ENCODE assay signal across 1 cellular context in the genomic region with DNA sequence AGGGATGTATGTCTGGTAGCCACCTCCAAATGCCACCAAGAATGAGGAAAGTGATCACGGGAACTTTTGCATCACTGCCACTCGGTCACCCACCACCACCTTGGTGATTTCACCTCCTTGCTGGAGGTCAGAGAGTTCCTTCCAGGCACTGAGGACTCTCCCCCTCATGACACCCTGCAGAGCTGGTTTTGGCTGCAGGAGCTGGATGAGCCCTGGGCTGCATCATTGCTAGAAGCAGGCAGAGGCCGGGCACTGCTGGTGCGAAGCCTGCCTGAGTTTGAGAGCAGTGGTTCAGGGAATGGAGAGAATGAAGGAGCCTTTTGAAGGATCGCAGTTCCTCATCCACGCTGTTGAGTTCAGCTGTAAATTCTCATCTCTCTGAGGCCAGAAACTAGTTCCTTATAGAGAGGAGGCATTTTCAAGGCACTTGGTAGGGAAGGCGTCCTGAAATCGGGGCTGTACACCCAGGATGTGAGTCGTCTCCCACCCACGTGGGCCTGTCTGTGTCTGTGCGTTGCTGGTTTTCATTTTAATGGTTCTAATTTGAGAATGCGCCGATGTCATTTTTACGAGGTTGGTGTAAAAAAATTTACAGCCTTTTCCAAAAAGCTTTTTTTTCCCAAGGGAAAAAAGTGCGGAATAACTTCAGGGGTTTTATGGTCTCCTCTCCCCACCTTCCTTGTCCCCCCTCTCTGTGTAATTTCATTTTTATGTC.
TF ChIP-seq lines count a peak whose summit lies in the region.

No MANE protein-coding gene starts in this region.

TF ChIP-seq in GM23338, 12 proteins besides CTCF, POLR2A, EP300 and RAD21 (continued from another document):
- TF ChIP-seq EZH2 (IDR thresholded peaks at IDR 0.05; ENCODE audit: low read depth, unreplicated experiment) (no peak), ZNF331 (CRISPR knock-in tag; IDR thresholded peaks at IDR 0.05; ENCODE audit: low read depth) (no peak), ZNF114 (CRISPR knock-in tag; IDR thresholded peaks at IDR 0.05) (no peak), CREB1 (CRISPR knock-in tag; IDR thresholded peaks at IDR 0.05; ENCODE audit: low read depth) (no peak)
- TF ChIP-seq, protein P1, sequence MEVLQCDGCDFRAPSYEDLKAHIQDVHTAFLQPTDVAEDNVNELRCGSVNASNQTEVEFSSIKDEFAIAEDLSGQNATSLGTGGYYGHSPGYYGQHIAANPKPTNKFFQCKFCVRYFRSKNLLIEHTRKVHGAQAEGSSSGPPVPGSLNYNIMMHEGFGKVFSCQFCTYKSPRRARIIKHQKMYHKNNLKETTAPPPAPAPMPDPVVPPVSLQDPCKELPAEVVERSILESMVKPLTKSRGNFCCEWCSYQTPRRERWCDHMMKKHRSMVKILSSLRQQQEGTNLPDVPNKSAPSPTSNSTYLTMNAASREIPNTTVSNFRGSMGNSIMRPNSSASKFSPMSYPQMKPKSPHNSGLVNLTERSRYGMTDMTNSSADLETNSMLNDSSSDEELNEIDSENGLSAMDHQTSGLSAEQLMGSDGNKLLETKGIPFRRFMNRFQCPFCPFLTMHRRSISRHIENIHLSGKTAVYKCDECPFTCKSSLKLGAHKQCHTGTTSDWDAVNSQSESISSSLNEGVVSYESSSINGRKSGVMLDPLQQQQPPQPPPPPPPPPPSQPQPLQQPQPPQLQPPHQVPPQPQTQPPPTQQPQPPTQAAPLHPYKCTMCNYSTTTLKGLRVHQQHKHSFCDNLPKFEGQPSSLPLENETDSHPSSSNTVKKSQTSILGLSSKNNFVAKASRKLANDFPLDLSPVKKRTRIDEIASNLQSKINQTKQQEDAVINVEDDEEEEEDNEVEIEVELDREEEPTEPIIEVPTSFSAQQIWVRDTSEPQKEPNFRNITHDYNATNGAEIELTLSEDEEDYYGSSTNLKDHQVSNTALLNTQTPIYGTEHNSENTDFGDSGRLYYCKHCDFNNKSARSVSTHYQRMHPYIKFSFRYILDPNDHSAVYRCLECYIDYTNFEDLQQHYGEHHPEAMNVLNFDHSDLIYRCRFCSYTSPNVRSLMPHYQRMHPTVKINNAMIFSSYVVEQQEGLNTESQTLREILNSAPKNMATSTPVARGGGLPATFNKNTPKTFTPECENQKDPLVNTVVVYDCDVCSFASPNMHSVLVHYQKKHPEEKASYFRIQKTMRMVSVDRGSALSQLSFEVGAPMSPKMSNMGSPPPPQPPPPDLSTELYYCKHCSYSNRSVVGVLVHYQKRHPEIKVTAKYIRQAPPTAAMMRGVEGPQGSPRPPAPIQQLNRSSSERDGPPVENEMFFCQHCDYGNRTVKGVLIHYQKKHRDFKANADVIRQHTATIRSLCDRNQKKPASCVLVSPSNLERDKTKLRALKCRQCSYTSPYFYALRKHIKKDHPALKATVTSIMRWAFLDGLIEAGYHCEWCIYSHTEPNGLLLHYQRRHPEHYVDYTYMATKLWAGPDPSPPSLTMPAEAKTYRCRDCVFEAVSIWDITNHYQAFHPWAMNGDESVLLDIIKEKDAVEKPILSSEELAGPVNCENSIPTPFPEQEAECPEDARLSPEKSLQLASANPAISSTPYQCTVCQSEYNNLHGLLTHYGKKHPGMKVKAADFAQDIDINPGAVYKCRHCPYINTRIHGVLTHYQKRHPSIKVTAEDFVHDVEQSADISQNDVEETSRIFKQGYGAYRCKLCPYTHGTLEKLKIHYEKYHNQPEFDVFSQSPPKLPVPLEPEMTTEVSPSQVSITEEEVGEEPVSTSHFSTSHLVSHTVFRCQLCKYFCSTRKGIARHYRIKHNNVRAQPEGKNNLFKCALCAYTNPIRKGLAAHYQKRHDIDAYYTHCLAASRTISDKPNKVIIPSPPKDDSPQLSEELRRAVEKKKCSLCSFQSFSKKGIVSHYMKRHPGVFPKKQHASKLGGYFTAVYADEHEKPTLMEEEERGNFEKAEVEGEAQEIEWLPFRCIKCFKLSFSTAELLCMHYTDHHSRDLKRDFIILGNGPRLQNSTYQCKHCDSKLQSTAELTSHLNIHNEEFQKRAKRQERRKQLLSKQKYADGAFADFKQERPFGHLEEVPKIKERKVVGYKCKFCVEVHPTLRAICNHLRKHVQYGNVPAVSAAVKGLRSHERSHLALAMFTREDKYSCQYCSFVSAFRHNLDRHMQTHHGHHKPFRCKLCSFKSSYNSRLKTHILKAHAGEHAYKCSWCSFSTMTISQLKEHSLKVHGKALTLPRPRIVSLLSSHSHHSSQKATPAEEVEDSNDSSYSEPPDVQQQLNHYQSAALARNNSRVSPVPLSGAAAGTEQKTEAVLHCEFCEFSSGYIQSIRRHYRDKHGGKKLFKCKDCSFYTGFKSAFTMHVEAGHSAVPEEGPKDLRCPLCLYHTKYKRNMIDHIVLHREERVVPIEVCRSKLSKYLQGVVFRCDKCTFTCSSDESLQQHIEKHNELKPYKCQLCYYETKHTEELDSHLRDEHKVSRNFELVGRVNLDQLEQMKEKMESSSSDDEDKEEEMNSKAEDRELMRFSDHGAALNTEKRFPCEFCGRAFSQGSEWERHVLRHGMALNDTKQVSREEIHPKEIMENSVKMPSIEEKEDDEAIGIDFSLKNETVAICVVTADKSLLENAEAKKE (CRISPR knock-in tag; IDR thresholded peaks at IDR 0.05) = no peak
